In the genomic region with DNA sequence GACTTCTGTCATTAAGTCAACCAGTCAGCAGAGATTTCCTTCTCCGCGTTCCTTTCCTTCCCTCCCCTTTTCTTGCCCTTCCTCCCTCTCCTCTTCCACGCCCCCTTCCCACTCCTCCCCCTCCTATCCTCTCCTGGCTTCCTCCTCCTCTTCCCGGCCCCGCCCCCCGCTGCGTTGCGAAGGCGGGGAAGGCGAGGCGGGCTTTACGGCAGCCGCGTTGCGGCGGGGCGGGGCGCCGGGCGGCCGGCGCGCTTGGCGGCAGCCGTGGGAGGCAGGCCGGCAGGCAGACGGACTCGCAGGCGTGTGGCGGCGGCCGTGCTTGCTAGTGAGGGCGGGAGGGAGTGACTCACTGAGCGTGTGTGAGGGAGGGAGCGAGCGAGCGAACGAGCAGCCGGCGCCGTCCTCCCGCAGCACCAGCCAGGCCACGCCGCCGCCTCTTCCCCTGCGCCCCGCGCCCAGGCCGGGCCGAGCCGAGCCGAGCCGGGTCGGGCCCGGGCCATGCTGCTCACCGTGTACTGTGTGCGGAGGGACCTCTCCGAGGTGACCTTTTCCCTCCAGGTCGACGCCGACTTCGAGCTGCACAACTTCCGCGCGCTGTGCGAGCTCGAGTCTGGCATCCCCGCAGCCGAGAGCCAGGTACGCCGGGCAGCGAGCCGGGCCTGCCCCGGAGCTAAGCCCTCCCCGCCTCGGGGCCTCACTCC, we compare ENCODE assay signal across 1 cellular context.
TF ChIP-seq lines count a peak whose summit lies in the region.

Gene DDI2, plus strand, starts transcription at position 286 of the 701 bp plus-strand sequence. Its CDS starts 213 bp downstream, at position 499.

TF ChIP-seq in K562, 482 proteins besides CTCF, POLR2A, EP300 and RAD21 (continued from another document):
- no peak for TF ChIP-seq ZBTB5 (IDR thresholded peaks at IDR 0.05)
- no peak for TF ChIP-seq MCM2 (IDR thresholded peaks at IDR 0.05; ENCODE audit: low read depth)
- peak; percentile 12; the same call in 1 of the 2 replicates for TF ChIP-seq ZNF668 (CRISPR knock-in tag; IDR thresholded peaks at IDR 0.05)
- TF ChIP-seq GATAD2A (IDR thresholded peaks at IDR 0.05), result 0 out of 2 replicates have a peak, but pooled peaks have one; percentile 8
- TF ChIP-seq ZNF75A (CRISPR knock-in tag; IDR thresholded peaks at IDR 0.05), result no peak
- TF ChIP-seq BRCA1 (IDR thresholded peaks at IDR 0.05), result no peak
- peak; percentile 99; the same call in 1 of the 2 replicates for TF ChIP-seq BRCA1 (CRISPR knock-in tag; IDR thresholded peaks at IDR 0.05)
- 0 out of 2 replicates have a peak, but pooled peaks have one; percentile 17 for TF ChIP-seq ETV1 (tag; conservative IDR thresholded peaks at IDR 0.05; ENCODE audit: low read depth)
- TF ChIP-seq ZBTB17 (CRISPR knock-in tag; IDR thresholded peaks at IDR 0.05), result peak; percentile 64; the same call in 1 of the 2 replicates
- TF ChIP-seq PHF21A (IDR thresholded peaks at IDR 0.05; ENCODE audit: borderline replicate concordance, low read depth), result peak; percentile 82; the same call in 1 of the 2 replicates
- TF ChIP-seq ZNF431 (CRISPR knock-in tag; IDR thresholded peaks at IDR 0.05), result 0 out of 2 replicates have a peak, but pooled peaks have one; percentile 17
- peak; percentile 81 for TF ChIP-seq GMEB1 (CRISPR knock-in tag; IDR thresholded peaks at IDR 0.05)
- TF ChIP-seq SIN3A (IDR thresholded peaks at IDR 0.05; ENCODE audit: borderline replicate concordance in 2 of 2, control insufficient read depth in 1 of 2, low read depth in 2 of 2, low read length in 2 of 2), result peak; percentile 30 to 83; a peak in 2 of 4 replicates
- TF ChIP-seq, protein P1, sequence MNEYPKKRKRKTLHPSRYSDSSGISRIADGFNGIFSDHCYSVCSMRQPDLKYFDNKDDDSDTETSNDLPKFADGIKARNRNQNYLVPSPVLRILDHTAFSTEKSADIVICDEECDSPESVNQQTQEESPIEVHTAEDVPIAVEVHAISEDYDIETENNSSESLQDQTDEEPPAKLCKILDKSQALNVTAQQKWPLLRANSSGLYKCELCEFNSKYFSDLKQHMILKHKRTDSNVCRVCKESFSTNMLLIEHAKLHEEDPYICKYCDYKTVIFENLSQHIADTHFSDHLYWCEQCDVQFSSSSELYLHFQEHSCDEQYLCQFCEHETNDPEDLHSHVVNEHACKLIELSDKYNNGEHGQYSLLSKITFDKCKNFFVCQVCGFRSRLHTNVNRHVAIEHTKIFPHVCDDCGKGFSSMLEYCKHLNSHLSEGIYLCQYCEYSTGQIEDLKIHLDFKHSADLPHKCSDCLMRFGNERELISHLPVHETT (CRISPR knock-in tag; conservative IDR thresholded peaks at IDR 0.05 in 1 of 2, IDR thresholded peaks at IDR 0.05 in 1 of 2), result peak in 1 of 2 experiments; percentile 73; a peak in 2 of 4 replicates
- TF ChIP-seq ZBTB11 (CRISPR knock-in tag; IDR thresholded peaks at IDR 0.05), result peak in 1 of 3 experiments; percentile 80; a peak in 1 of 6 replicates
- TF ChIP-seq RBM14 (IDR thresholded peaks at IDR 0.05; ENCODE audit: borderline replicate concordance, insufficient read depth, low read depth, low read length), result 0 out of 2 replicates have a peak, but pooled peaks have one; percentile 72
- TF ChIP-seq FOXM1 (IDR thresholded peaks at IDR 0.05; ENCODE audit: low read depth), result no peak
- 0 out of 2 replicates have a peak, but pooled peaks have one; percentile 71 for TF ChIP-seq FOXM1 (CRISPR knock-in tag; IDR thresholded peaks at IDR 0.05; ENCODE audit: low read depth)
- TF ChIP-seq SMAD1 (IDR thresholded peaks at IDR 0.05; ENCODE audit: low read depth, low read length, partially characterized antibody), result peak; percentile 20
- 0 out of 2 replicates have a peak, but pooled peaks have one; percentile 13 for TF ChIP-seq ZNF24 (IDR thresholded peaks at IDR 0.05)
- TF ChIP-seq ZNF511 (CRISPR knock-in tag; IDR thresholded peaks at IDR 0.05), result peak; percentile 79
- TF ChIP-seq ZNF395 (CRISPR knock-in tag; IDR thresholded peaks at IDR 0.05), result peak; percentile 89; the same call in 1 of the 2 replicates
- TF ChIP-seq MEIS2 (IDR thresholded peaks at IDR 0.05; ENCODE audit: partially characterized antibody), result peak; percentile 69
- TF ChIP-seq SPI1 (IDR thresholded peaks at IDR 0.05; ENCODE audit: borderline replicate concordance, low read depth, low read length), result peak; percentile 70; the same call in 1 of the 2 replicates
- TF ChIP-seq E4F1 (CRISPR knock-in tag; IDR thresholded peaks at IDR 0.05; ENCODE audit: borderline replicate concordance), result peak; percentile 99
- TF ChIP-seq RBBP5 (IDR thresholded peaks at IDR 0.05; ENCODE audit: borderline replicate concordance, insufficient read depth, low read length, poor library complexity, severe bottlenecking), result peak; percentile 94
- TF ChIP-seq ILK (tag; IDR thresholded peaks at IDR 0.05; ENCODE audit: borderline replicate concordance, low read depth), result no peak
- TF ChIP-seq, protein P2, sequence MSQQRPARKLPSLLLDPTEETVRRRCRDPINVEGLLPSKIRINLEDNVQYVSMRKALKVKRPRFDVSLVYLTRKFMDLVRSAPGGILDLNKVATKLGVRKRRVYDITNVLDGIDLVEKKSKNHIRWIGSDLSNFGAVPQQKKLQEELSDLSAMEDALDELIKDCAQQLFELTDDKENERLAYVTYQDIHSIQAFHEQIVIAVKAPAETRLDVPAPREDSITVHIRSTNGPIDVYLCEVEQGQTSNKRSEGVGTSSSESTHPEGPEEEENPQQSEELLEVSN (IDR thresholded peaks at IDR 0.05; ENCODE audit: borderline replicate concordance in 1 of 2, extremely low read depth in 1 of 2, insufficient read depth in 1 of 2, insufficient read length in 1 of 2, low read depth in 1 of 2, low read length in 1 of 2, poor library complexity in 1 of 2, severe bottlenecking in 1 of 2), result peak; percentile 77
- no peak for TF ChIP-seq ARNT (IDR thresholded peaks at IDR 0.05)
- TF ChIP-seq, protein P3, sequence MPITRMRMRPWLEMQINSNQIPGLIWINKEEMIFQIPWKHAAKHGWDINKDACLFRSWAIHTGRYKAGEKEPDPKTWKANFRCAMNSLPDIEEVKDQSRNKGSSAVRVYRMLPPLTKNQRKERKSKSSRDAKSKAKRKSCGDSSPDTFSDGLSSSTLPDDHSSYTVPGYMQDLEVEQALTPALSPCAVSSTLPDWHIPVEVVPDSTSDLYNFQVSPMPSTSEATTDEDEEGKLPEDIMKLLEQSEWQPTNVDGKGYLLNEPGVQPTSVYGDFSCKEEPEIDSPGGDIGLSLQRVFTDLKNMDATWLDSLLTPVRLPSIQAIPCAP (CRISPR knock-in tag; IDR thresholded peaks at IDR 0.05; ENCODE audit: borderline replicate concordance), result no peak
- peak; percentile 82 for TF ChIP-seq ELF4 (CRISPR knock-in tag; IDR thresholded peaks at IDR 0.05)
- no peak; the same call in 1 of the 2 replicates for TF ChIP-seq ZBTB1 (CRISPR knock-in tag; IDR thresholded peaks at IDR 0.05; ENCODE audit: borderline replicate concordance, low read depth)
- TF ChIP-seq ZNF347 (CRISPR knock-in tag; IDR thresholded peaks at IDR 0.05; ENCODE audit: low read depth), result no peak
- TF ChIP-seq MECOM (CRISPR knock-in tag; IDR thresholded peaks at IDR 0.05), result no peak
- TF ChIP-seq POLR2H (tag; IDR thresholded peaks at IDR 0.05; ENCODE audit: low read depth), result peak; percentile 77
- TF ChIP-seq SOX6 (IDR thresholded peaks at IDR 0.05), result 0 out of 2 replicates have a peak, but pooled peaks have one; percentile 70
- peak; percentile 61; the same call in 1 of the 2 replicates for TF ChIP-seq MTA1 (IDR thresholded peaks at IDR 0.05; ENCODE audit: borderline replicate concordance)
- TF ChIP-seq FOSL1 (tag; conservative IDR thresholded peaks at IDR 0.05), result peak; percentile 97
- no peak; the same call in 1 of the 2 replicates for TF ChIP-seq GTF2F1 (IDR thresholded peaks at IDR 0.05; ENCODE audit: low read depth, low read length)
- peak; percentile 94 for TF ChIP-seq JUND (IDR thresholded peaks at IDR 0.05; ENCODE audit: borderline replicate concordance, low read depth, low read length)
- TF ChIP-seq JUND (tag; IDR thresholded peaks at IDR 0.05; ENCODE audit: borderline replicate concordance, low read depth, low read length), result peak; percentile 81; the same call in 1 of the 3 replicates
- TF ChIP-seq BHLHE40 (IDR thresholded peaks at IDR 0.05; ENCODE audit: low read length), result peak; percentile 87
- TF ChIP-seq CHD1 (IDR thresholded peaks at IDR 0.05; ENCODE audit: low read length), result peak; percentile 97
